Comparison of ENCODE assay signal across 9 cellular contexts in the genomic region with DNA sequence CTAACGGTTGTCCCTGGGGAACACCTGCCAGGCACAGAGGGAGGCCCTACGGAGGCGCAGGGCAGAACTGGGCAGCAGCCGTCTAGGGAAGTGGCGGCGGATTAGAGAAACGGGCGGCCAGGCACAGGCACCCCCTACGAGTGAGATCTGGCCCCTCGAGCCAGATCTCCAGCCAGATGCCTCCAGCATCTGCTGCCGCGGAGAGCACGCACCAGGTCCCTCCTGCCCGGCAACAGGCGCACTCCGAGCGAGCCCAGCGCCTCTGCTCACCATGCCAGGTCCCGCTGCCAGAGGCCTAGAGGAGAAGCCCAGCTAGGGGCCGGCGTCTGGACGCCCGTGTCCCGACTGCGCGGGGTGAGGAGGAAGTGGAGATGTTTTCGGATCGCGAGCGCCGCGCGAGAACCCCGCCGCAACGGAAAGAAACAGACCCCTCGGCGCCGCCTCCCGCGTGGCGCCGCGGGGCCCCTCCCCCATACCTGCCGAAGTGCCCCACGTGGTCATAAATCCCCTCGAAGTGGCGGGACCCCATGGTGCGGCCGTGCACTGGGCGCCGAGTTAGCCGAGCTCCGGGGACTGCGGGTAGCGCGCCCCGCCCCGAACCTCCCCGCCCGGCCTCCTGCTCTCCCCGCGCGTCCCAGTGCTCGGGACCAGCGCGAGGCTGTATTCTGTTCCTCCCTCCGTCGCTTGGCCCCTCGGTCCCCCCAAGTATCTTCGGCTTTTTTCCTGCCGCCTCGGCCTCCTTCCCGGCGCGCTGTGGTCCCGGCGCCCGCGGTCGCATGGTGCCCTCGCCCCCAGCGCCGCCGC. TPM values are rescaled to one million over a fixed set of nuclear protein-coding genes. Genes with fewer than 3 reads are reported as not detected.
DNase-seq lines count a peak whose midpoint lies in the region; ATAC-seq and TF ChIP-seq lines count a peak whose summit lies in the region.
"Had no signal": no experiment of that assay in that cellular context is flagged by ENCODE, and none has a peak within 500 bp of the region (broad histone marks: within the 10 kb centered on the region; RNA-seq: fewer than 3 reads in every experiment).

A gene with protein sequence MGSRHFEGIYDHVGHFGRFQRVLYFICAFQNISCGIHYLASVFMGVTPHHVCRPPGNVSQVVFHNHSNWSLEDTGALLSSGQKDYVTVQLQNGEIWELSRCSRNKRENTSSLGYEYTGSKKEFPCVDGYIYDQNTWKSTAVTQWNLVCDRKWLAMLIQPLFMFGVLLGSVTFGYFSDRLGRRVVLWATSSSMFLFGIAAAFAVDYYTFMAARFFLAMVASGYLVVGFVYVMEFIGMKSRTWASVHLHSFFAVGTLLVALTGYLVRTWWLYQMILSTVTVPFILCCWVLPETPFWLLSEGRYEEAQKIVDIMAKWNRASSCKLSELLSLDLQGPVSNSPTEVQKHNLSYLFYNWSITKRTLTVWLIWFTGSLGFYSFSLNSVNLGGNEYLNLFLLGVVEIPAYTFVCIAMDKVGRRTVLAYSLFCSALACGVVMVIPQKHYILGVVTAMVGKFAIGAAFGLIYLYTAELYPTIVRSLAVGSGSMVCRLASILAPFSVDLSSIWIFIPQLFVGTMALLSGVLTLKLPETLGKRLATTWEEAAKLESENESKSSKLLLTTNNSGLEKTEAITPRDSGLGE (minus strand): TSS at position 568 of the 804 bp plus-strand sequence. CDS start 39 bp downstream, at position 529.

- H3K9me3 ChIP-seq in GM23248 (ENCODE audit: low read depth): peaks cover 3% of the 10 kb centered on the region

- ATAC-seq in foreskin keratinocyte (peak; percentile 52), HG03460 (IDR thresholded peaks at IDR 0.05; ENCODE audit: unreplicated experiment) (no peak), GM18858 (IDR thresholded peaks at IDR 0.05; ENCODE audit: unreplicated experiment) (no peak)

- no peaks in the 10 kb centered on the region for H3K4me1 ChIP-seq in GM23248 (ENCODE audit: insufficient read depth)
- H3K4me1 ChIP-seq in foreskin keratinocyte: no peaks in the 10 kb centered on the region

- no peaks in the 10 kb centered on the region for H3K9me2 ChIP-seq in GM23248 (ENCODE audit: insufficient read depth)

- DNase-seq in GM23248: peak; percentile 51
- DNase-seq in SK-N-DZ (ENCODE audit: low spot score): peak; percentile 39
- no peak for DNase-seq in foreskin keratinocyte
- DNase-seq in skeletal muscle cell (ENCODE audit: low read depth): no peak
- no peak for DNase-seq in activated CD8-positive, alpha-beta memory T cell treated with anti-CD3 and anti-CD28 coated beads, Interleukin-2, amount 50 U/mL, for 48 hours
- DNase-seq: caudate nucleus had no signal

- in situ Hi-C loops in GM23248 (cut with MboI): no loop called here

- WGBS in GM23248 (ENCODE audit: low coverage in 1 of 2, low lambda C conversion rate in 2 of 2, missing lambda C conversion rate in 2 of 2), 2 experiments: 5% methylated on average over 39 to 63 of the region's 85 CpGs

- no peaks in the 10 kb centered on the region for H3F3A ChIP-seq in GM23248 (ENCODE audit: insufficient read depth)

- H3K4me2 ChIP-seq in GM23248 (ENCODE audit: unreplicated experiment): peak within 1 kb of the TSS; percentile 38

- H3K4me3 ChIP-seq in GM23248: peak within 1 kb of the TSS; percentile 50
- H3K4me3 ChIP-seq in skeletal muscle cell (ENCODE audit: low read depth, low read length): peak within 1 kb of the TSS; percentile 37

- H3K27me3 ChIP-seq in GM23248 (replicated peaks; ENCODE audit: insufficient read depth): peaks cover 31% of the 10 kb centered on the region
- peaks cover 58% of the 10 kb centered on the region for H3K27me3 ChIP-seq in foreskin keratinocyte

- TF ChIP-seq CTCF in foreskin keratinocyte (conservative IDR thresholded peaks at IDR 0.05): no peak

- 0 out of 2 replicates have a peak within 1 kb of the TSS, but pooled peaks have one; percentile 43 for H2AFZ ChIP-seq in GM23248

- H3K9ac ChIP-seq in GM23248: no peak within 1 kb of the TSS

- H3K36me3 ChIP-seq in GM23248 (ENCODE audit: low read depth): no peaks in the 10 kb centered on the region

- H3K79me2 ChIP-seq in GM23248 (ENCODE audit: insufficient read depth): no peaks in the 10 kb centered on the region

- no peak within 1 kb of the TSS for H3K27ac ChIP-seq in GM23248
- no peak within 1 kb of the TSS for H3K27ac ChIP-seq in foreskin keratinocyte

- no peaks in the 10 kb centered on the region for H4K20me1 ChIP-seq in GM23248 (ENCODE audit: insufficient read depth)

RNA-seq across cellular contexts. Expression of the gene that starts here (rescaled TPM):
- total RNA-seq in GM23248 (2014; rRNA removed; shearing (Covaris generic)): not detected in 2 replicates
- polyA plus RNA-seq in GM23248 (2016; fragmentation: Nextera tagmentation; extraction: Ambion mirVana) (not detected in 2 replicates), foreskin keratinocyte (0.09 TPM in 1 of 2 replicates, not detected in the other)
- 0.80 and 0.95 TPM in 2 replicates for polyA plus RNA-seq in SK-N-DZ (2014; cell fraction: cytosol; rRNA removed)
- polyA plus RNA-seq in SK-N-DZ (2014; cell fraction: nucleus; rRNA removed): 0.40 and 1.0 TPM in 2 replicates
- not detected in 2 replicates for total RNA-seq in foreskin keratinocyte
- total RNA-seq: NCI-H460 had no signal

Comparison
In these comparisons a context has a peak if more than half of its experiments do, and no peak if none do; other contexts are left out.
1. Peak in DNase-seq, H3K4me3 ChIP-seq and H3K4me2 ChIP-seq in GM23248; RNA of the gene not detected or under 1 TPM.
2. Peak in ATAC-seq in foreskin keratinocyte; RNA of the gene not detected or under 1 TPM.